ENCODE assay signal across 27 cellular contexts in the genomic region with DNA sequence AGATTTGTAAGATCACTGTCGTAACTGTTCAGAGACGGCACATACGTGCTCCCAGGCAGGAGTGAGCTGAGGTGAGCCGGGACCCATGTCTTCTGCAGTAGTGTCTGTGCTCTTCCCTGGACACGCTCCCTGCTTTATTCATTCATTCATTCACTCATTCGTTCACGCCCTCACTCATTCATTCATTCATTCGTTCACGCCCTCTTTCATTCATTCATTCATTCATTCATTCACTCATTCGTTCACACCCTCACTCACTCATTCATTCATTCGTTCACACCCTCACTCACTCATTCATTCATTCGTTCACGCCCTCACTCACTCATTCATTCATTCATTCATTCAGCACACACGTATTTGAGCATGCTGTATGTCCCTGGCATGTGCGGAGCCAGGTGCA.
"Had no signal": no experiment of that assay in that cellular context is flagged by ENCODE, and none has a peak within 500 bp of the region (broad histone marks: within the 10 kb centered on the region; RNA-seq: fewer than 3 reads in every experiment).

No MANE protein-coding gene starts in this region.

- H3K36me3 ChIP-seq: adrenal gland, ascending aorta, colonic mucosa, gastroesophageal sphincter, heart left ventricle, thoracic aorta, upper lobe of right lung had no signal

- H3K36me3 Mint-ChIP-seq: activated naive CD8-positive, alpha-beta T cell; memory B cell had no signal

- H3K27ac ChIP-seq: adrenal gland, ascending aorta, colonic mucosa, dorsolateral prefrontal cortex, gastroesophageal sphincter, heart left ventricle, thoracic aorta, upper lobe of right lung, VCaP had no signal

- H3K4me3 Mint-ChIP-seq: activated CD8-positive, alpha-beta T cell treated with anti-CD3 and anti-CD28 coated beads, Interleukin-2, amount 10 ng/mL, durations not matched to agents 7 days and 5 days; activated naive CD8-positive, alpha-beta T cell; central memory CD8-positive, alpha-beta T cell; effector memory CD8-positive, alpha-beta T cell; memory B cell; T-helper 17 cell had no signal

- H3K27ac Mint-ChIP-seq: activated CD8-positive, alpha-beta T cell treated with anti-CD3 and anti-CD28 coated beads, Interleukin-2, amount 10 ng/mL, durations not matched to agents 7 days and 5 days; activated naive CD8-positive, alpha-beta T cell; activated T-helper 2 cell treated with anti-CD3 and anti-CD28 coated beads, Interferon-gamma antibody, Interleukin-2, Interleukin-4, amounts not matched to agents 10 μg/mL and 5 μg/mL and 100 μg/mL, durations not matched to agents 14 hours and 24 hours and 36 hours; effector memory CD8-positive, alpha-beta T cell; memory B cell; progenitor cell of endocrine pancreas; T-helper 17 cell had no signal

- H3K27me3 ChIP-seq: adrenal gland, ascending aorta, colonic mucosa, dorsolateral prefrontal cortex, gastroesophageal sphincter, heart left ventricle, upper lobe of right lung had no signal

- H3K4me1 Mint-ChIP-seq: central memory CD8-positive, alpha-beta T cell; memory B cell; T-helper 17 cell had no signal

- DNase-seq: activated CD4-positive, alpha-beta T cell treated with anti-CD3 and anti-CD28 coated beads, Interleukin-2, amount 50 U/mL, for 1 hour; activated CD8-positive, alpha-beta T cell treated with anti-CD3 and anti-CD28 coated beads, Interleukin-2, amount 10 ng/mL, durations not matched to agents 7 days and 5 days; activated naive CD4-positive, alpha-beta T cell; activated T-cell treated with anti-CD3 and anti-CD28 coated beads, Interleukin-2, amount 50 U/mL, for 1 hour; adrenal gland; colonic mucosa; dorsolateral prefrontal cortex; effector memory CD8-positive, alpha-beta T cell; heart left ventricle; islet precursor cell; left cardiac atrium; retina; stimulated activated CD4-positive, alpha-beta T cell treated with anti-CD3 and anti-CD28 coated beads, Interleukin-2, amount 100 ng/mL, for 48 hours; stimulated activated naive CD4-positive, alpha-beta T cell; SW 1271; T-helper 17 cell; upper lobe of right lung had no signal

- H3K9me3 Mint-ChIP-seq: activated T-helper 2 cell treated with anti-CD3 and anti-CD28 coated beads, Interferon-gamma antibody, Interleukin-2, Interleukin-4, amounts not matched to agents 10 μg/mL and 5 μg/mL and 100 μg/mL, durations not matched to agents 14 hours and 24 hours and 36 hours; central memory CD8-positive, alpha-beta T cell; memory B cell had no signal

- H3K4me3 ChIP-seq: adrenal gland, ascending aorta, colonic mucosa, dorsolateral prefrontal cortex, gastroesophageal sphincter, heart left ventricle, thoracic aorta, upper lobe of right lung had no signal

- ATAC-seq: activated CD4-positive, CD25-positive, alpha-beta regulatory T cell treated with anti-CD3 and anti-CD28 coated beads, Interleukin-2, amount 50 U/mL, for 24 hours; activated CD8-positive, alpha-beta T cell treated with anti-CD3 and anti-CD28 coated beads, Interleukin-2, amount 10 ng/mL, durations not matched to agents 7 days and 5 days; effector memory CD8-positive, alpha-beta T cell; gastroesophageal sphincter; heart left ventricle; left cardiac atrium; T-helper 17 cell; upper lobe of right lung had no signal

- H3K9me3 ChIP-seq: adrenal gland, ascending aorta, colonic mucosa, gastroesophageal sphincter, heart left ventricle, thoracic aorta, upper lobe of right lung had no signal

- H3K27me3 Mint-ChIP-seq: activated naive CD8-positive, alpha-beta T cell; central memory CD8-positive, alpha-beta T cell; T-helper 17 cell had no signal
